ENCODE assay signal across 8 cellular contexts in genomic region chr11:114179234-114179941, GRCh38.
DNase-seq lines count a peak whose midpoint lies in the region; ATAC-seq and TF ChIP-seq lines count a peak whose summit lies in the region.

No MANE protein-coding gene starts in this region.

- H3K9ac ChIP-seq in smooth muscle cell (ENCODE audit: low read depth), result no peak overlapping the region

- H3K4me3 ChIP-seq in left lung (peak overlapping the region; percentile 6 to 24), smooth muscle cell (no peak overlapping the region)

- H3K79me2 ChIP-seq in smooth muscle cell (ENCODE audit: low read depth), result no peaks in the 10 kb centered on the region

- no peak overlapping the region for H3K4me2 ChIP-seq in smooth muscle cell

- DNase-seq in NCI-H2029 (lab: John Stamatoyannopoulos, UW), result peak; percentile 65
- peak in 1 of 2 donors; percentile 78 for DNase-seq in left lung
- no peak for DNase-seq in stimulated activated naive B cell treated with anti-CD40 and anti-IgM and Interleukin-4, amounts not matched to agents 10 μg/mL and 1 μg/mL and 100 μg/mL, for 72 hours
- no peak for DNase-seq in RPMI8226
- DNase-seq in smooth muscle cell (lab: John Stamatoyannopoulos, UW; ENCODE audit: unreplicated experiment), result no peak
- DNase-seq in stimulated activated CD4-positive, alpha-beta T cell treated with anti-CD3 and anti-CD28 coated beads, Interleukin-2, amount 100 ng/mL, for 48 hours, result no peak

- no peaks in the 10 kb centered on the region for H3F3A ChIP-seq in smooth muscle cell (ENCODE audit: low read depth)

- H3K27ac Mint-ChIP-seq in brain, result peak overlapping the region; percentile 5 to 90 (median 43)
- H3K27ac Mint-ChIP-seq in stimulated activated naive B cell treated with anti-CD40 and anti-IgM and Interleukin-4, amounts not matched to agents 10 μg/mL and 1 μg/mL and 100 μg/mL, for 72 hours, result peak overlapping the region; percentile 85

- H3K9me3 ChIP-seq in left lung, result no peaks in the 10 kb centered on the region
- H3K9me3 ChIP-seq in smooth muscle cell (replicated peaks; ENCODE audit: low read depth), result no peaks in the 10 kb centered on the region

- intact Hi-C loops in left lung (cut with DNase I), result no loop called here

- ATAC-seq in left lung, result peak; percentile 82
- peak; percentile 24 to 29 for ATAC-seq in stimulated activated naive B cell treated with anti-CD40 and anti-IgM and Interleukin-4, amounts not matched to agents 10 μg/mL and 1 μg/mL and 100 μg/mL, for 72 hours (replicated peaks)
- no peak for ATAC-seq in HG03097 (IDR thresholded peaks at IDR 0.05; ENCODE audit: low FRiP score, unreplicated experiment)

- H2AFZ ChIP-seq in smooth muscle cell (ENCODE audit: low read depth), result no peak overlapping the region

- peaks cover 79% of the 10 kb centered on the region for H3K4me1 Mint-ChIP-seq in brain
- peaks cover 61 to 68% of the 10 kb centered on the region in 2 donors for H3K4me1 Mint-ChIP-seq in stimulated activated naive B cell treated with anti-CD40 and anti-IgM and Interleukin-4, amounts not matched to agents 10 μg/mL and 1 μg/mL and 100 μg/mL, for 72 hours

- no peaks in the 10 kb centered on the region for H3K36me3 ChIP-seq in left lung
- no peaks in the 10 kb centered on the region for H3K36me3 ChIP-seq in smooth muscle cell (ENCODE audit: low read depth)

- H3K27me3 Mint-ChIP-seq in brain, result peaks cover 6% of the 10 kb centered on the region
- no peaks in the 10 kb centered on the region for H3K27me3 Mint-ChIP-seq in stimulated activated naive B cell treated with anti-CD40 and anti-IgM and Interleukin-4, amounts not matched to agents 10 μg/mL and 1 μg/mL and 100 μg/mL, for 72 hours

- no peaks in the 10 kb centered on the region for H4K20me1 ChIP-seq in smooth muscle cell (ENCODE audit: low read depth)

- peak overlapping the region; percentile 80 to 89 for H3K27ac ChIP-seq in left lung
- no peak overlapping the region for H3K27ac ChIP-seq in smooth muscle cell (ENCODE audit: low read depth)

- H3K4me3 Mint-ChIP-seq in brain, result peak overlapping the region in 1 of 5 experiments; percentile 2
- peak overlapping the region in 1 of 2 donors; percentile 43 for H3K4me3 Mint-ChIP-seq in stimulated activated naive B cell treated with anti-CD40 and anti-IgM and Interleukin-4, amounts not matched to agents 10 μg/mL and 1 μg/mL and 100 μg/mL, for 72 hours

- peaks cover 0 to 5% (median 0%) of the 10 kb centered on the region in 5 experiments for H3K9me3 Mint-ChIP-seq in brain
- no peaks in the 10 kb centered on the region for H3K9me3 Mint-ChIP-seq in stimulated activated naive B cell treated with anti-CD40 and anti-IgM and Interleukin-4, amounts not matched to agents 10 μg/mL and 1 μg/mL and 100 μg/mL, for 72 hours

- H3K4me1 ChIP-seq in left lung (peaks cover 56 to 95% of the 10 kb centered on the region in 2 donors), smooth muscle cell (ENCODE audit: low read depth) (peaks cover 7% of the 10 kb centered on the region)

- TF ChIP-seq CTCF in brain (conservative IDR thresholded peaks at IDR 0.05), result no peak
- no peak for TF ChIP-seq CTCF in left lung (IDR thresholded peaks at IDR 0.05)
- TF ChIP-seq CTCF in smooth muscle cell (IDR thresholded peaks at IDR 0.05; ENCODE audit: borderline replicate concordance, insufficient read depth, poor library complexity, severe bottlenecking), result no peak

- 44% methylated on average over 5 of the region's 5 CpGs for WGBS in smooth muscle cell (ENCODE audit: low lambda C conversion rate)

- no peaks in the 10 kb centered on the region for H3K27me3 ChIP-seq in left lung
- peaks cover 76% of the 10 kb centered on the region for H3K27me3 ChIP-seq in smooth muscle cell (ENCODE audit: low read depth)

- H3K36me3 Mint-ChIP-seq in brain, result no peaks in the 10 kb centered on the region
- H3K36me3 Mint-ChIP-seq in stimulated activated naive B cell treated with anti-CD40 and anti-IgM and Interleukin-4, amounts not matched to agents 10 μg/mL and 1 μg/mL and 100 μg/mL, for 72 hours, result no peaks in the 10 kb centered on the region
